In the genomic region with DNA sequence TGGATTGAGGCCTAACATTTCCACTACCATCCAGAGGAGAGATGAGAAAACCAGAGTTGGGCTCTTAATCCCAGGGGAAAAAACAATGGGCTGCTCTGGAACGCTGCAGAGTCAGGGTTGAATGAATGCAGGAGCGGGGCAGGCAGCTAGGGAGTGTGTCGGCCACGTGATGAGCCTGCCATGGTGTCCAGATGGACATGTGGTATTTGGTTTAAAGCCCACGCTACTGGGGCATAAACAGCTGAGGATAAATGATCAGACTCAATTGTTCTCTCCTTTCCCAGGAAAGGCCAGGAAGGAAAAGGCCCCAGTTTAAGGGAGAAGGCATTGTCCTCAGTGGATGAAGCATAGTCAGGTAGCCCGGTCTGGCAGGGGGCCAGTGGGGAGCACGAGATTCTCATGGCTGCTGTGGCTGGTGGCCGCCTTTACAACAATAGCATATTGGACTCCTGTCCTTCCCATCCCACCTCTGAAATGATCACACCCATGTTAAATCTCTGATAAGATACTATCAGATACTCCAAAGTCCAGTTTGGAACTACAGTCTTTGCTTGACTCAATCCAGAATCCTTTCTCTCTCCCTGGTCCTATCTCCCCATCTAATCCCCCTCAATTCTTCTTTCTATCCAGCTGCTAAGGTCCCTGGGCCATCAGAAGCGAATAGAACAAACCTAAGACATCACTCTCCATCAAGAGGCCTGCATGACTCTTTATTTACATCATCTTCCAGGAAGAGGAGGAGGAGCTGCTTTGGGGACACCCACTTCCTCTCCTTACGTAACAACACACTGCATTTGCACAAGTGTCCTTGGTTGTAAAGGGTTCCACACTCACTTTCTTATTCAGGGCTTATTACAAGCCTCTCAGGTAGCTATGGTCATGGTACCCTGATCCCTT, we compare ENCODE assay signal across 9 cellular contexts. TPM values are rescaled to one million over a fixed set of nuclear protein-coding genes. Genes with fewer than 3 reads are reported as not detected.
DNase-seq lines count a peak whose midpoint lies in the region; ATAC-seq and TF ChIP-seq lines count a peak whose summit lies in the region.
"Had no signal": no experiment of that assay in that cellular context is flagged by ENCODE, and none has a peak within 500 bp of the region (broad histone marks: within the 10 kb centered on the region; RNA-seq: fewer than 3 reads in every experiment).

No MANE protein-coding gene starts in this region.

- H3K4me1 ChIP-seq in RWPE2 (ENCODE audit: insufficient read depth, poor library complexity, severe bottlenecking): peaks cover 3% of the 10 kb centered on the region
- H3K4me1 ChIP-seq in skeletal muscle tissue (ENCODE audit: control insufficient read depth in 3 of 3, insufficient read depth in 3 of 3, low read length in 3 of 3): peaks cover 0 to 12% (median 6%) of the 10 kb centered on the region in 3 donors

- H3K27ac ChIP-seq in RWPE2 (ENCODE audit: poor library complexity, severe bottlenecking) (no peak overlapping the region), skeletal muscle tissue (ENCODE audit: low read depth, low read length) (peak overlapping the region; percentile 30)

- ATAC-seq in RWPE2 (ENCODE audit: low read depth): peak; percentile 35; the same call in 1 of the 3 replicates
- no peak for ATAC-seq in HG03280 (IDR thresholded peaks at IDR 0.05; ENCODE audit: unreplicated experiment)

- no peaks in the 10 kb centered on the region for H3K36me3 ChIP-seq in RWPE2 (ENCODE audit: low read depth)
- no peaks in the 10 kb centered on the region for H3K36me3 ChIP-seq in skeletal muscle tissue (ENCODE audit: control insufficient read depth in 3 of 3, insufficient read depth in 3 of 3, low read length in 3 of 3)

- TF ChIP-seq CTCF in RWPE2 (IDR thresholded peaks at IDR 0.05; ENCODE audit: poor library complexity, severe bottlenecking): no peak

- H3K4me3 ChIP-seq in RWPE2 (ENCODE audit: severe bottlenecking): no peak overlapping the region
- H3K4me3 ChIP-seq in skeletal muscle tissue (ENCODE audit: low read length in 3 of 3): no peak overlapping the region

- no peaks in the 10 kb centered on the region for H3K27me3 ChIP-seq in RWPE2 (ENCODE audit: insufficient read depth, poor library complexity, severe bottlenecking)
- H3K27me3 ChIP-seq in skeletal muscle tissue (ENCODE audit: control insufficient read depth in 3 of 3, insufficient read depth in 3 of 3, low read length in 3 of 3): peaks cover 6 to 19% (median 10%) of the 10 kb centered on the region in 3 donors

- no peak overlapping the region for H3K9ac ChIP-seq in skeletal muscle tissue (ENCODE audit: low read depth in 1 of 3, low read length in 3 of 3)

- H3K9me3 ChIP-seq in RWPE2 (ENCODE audit: severe bottlenecking): no peaks in the 10 kb centered on the region
- no peaks in the 10 kb centered on the region for H3K9me3 ChIP-seq in skeletal muscle tissue (ENCODE audit: control insufficient read depth in 3 of 3, low read length in 3 of 3)

- peak; percentile 16 for DNase-seq in NCI-H2029 treated with DMSO at 0.1 percent for 48 hours (lab: John Stamatoyannopoulos, UW)
- no peak for DNase-seq in NCI-H2029 (lab: John Stamatoyannopoulos, UW)
- no peak for DNase-seq in RWPE2 (ENCODE audit: low spot score)
- DNase-seq in fibroblast of gingiva (ENCODE audit: low read depth): peak; percentile 72
- DNase-seq in KG1 (lab: John Stamatoyannopoulos, UW): no peak
- DNase-seq in NCI-H1092 (lab: John Stamatoyannopoulos, UW): no peak

RNA-seq across cellular contexts. Expression of a gene that starts 20.4 kb away (rescaled TPM):
- 4.2 TPM for total RNA-seq in skeletal muscle tissue
- total RNA-seq: fibroblast of lung had no signal

Comparison
In these comparisons a context has a peak if more than half of its experiments do, and no peak if none do; other contexts are left out.
1. DNase-seq: peak in NCI-H2029 treated with DMSO at 0.1 percent for 48 hours (single experiment) and fibroblast of gingiva (single experiment); none in NCI-H2029 (single experiment), RWPE2 (single experiment), KG1 (single experiment) and NCI-H1092 (single experiment).